ENCODE assay signal across 1 cellular context in genomic region chr2:16194530-16194929, GRCh38.
TF ChIP-seq lines count a peak whose summit lies in the region.

No MANE protein-coding gene starts in this region.

TF ChIP-seq in K562, 482 proteins besides CTCF, POLR2A, EP300 and RAD21:
- TF ChIP-seq TFE3 (CRISPR knock-in tag; IDR thresholded peaks at IDR 0.05) (peak; percentile 58), ZNF586 (CRISPR knock-in tag; conservative IDR thresholded peaks at IDR 0.05) (no peak)
